ENCODE assay signal across 1 cellular context in genomic region chr17:65122836-65123756, GRCh38.
TF ChIP-seq lines count a peak whose summit lies in the region.

No MANE protein-coding gene starts in this region.

TF ChIP-seq in HepG2, 621 proteins besides CTCF, POLR2A, EP300 and RAD21 (continued from another document and continues in another):
- TF ChIP-seq AKNA (CRISPR knock-in tag; IDR thresholded peaks at IDR 0.05; ENCODE audit: borderline replicate concordance) (no peak), MEIS1 (CRISPR knock-in tag; IDR thresholded peaks at IDR 0.05; ENCODE audit: borderline replicate concordance) (no peak), FOXM1 (CRISPR knock-in tag; IDR thresholded peaks at IDR 0.05) (no peak), MAFK (conservative IDR thresholded peaks at IDR 0.05 in 1 of 2, IDR thresholded peaks at IDR 0.05 in 1 of 2; ENCODE audit: low read length in 2 of 2) (no peak), ZNF841 (CRISPR knock-in tag; IDR thresholded peaks at IDR 0.05; ENCODE audit: borderline replicate concordance) (no peak), HDAC1 (CRISPR knock-in tag; IDR thresholded peaks at IDR 0.05) (peak; percentile 44; the same call in 1 of the 2 replicates), ZNF350 (CRISPR knock-in tag; IDR thresholded peaks at IDR 0.05; ENCODE audit: borderline replicate concordance, low read depth) (no peak; the same call in 1 of the 2 replicates), FOXO4 (CRISPR knock-in tag; conservative IDR thresholded peaks at IDR 0.05) (no peak), ASH2L (IDR thresholded peaks at IDR 0.05; ENCODE audit: insufficient read length, low read depth, low read length) (peak; percentile 72), ZNF10 (CRISPR knock-in tag; IDR thresholded peaks at IDR 0.05; ENCODE audit: borderline replicate concordance, low read depth) (no peak), U2AF2 (IDR thresholded peaks at IDR 0.05; ENCODE audit: low read depth, low read length) (no peak; the same call in 1 of the 2 replicates), ZNF136 (CRISPR knock-in tag; IDR thresholded peaks at IDR 0.05; ENCODE audit: low read depth) (0 out of 2 replicates have a peak, but pooled peaks have one; percentile 1), GATA4 (IDR thresholded peaks at IDR 0.05; ENCODE audit: borderline replicate concordance, low read depth) (no peak), SOX6 (IDR thresholded peaks at IDR 0.05) (no peak), SOX6 (CRISPR knock-in tag; IDR thresholded peaks at IDR 0.05) (0 out of 2 replicates have a peak, but pooled peaks have one; percentile 42), PRDM4 (CRISPR knock-in tag; IDR thresholded peaks at IDR 0.05; ENCODE audit: borderline replicate concordance) (peak; percentile 69; the same call in 1 of the 2 replicates), RNF2 (conservative IDR thresholded peaks at IDR 0.05; ENCODE audit: low read depth) (0 out of 2 replicates have a peak, but pooled peaks have one; percentile 62), NR2F1 (CRISPR knock-in tag; IDR thresholded peaks at IDR 0.05) (no peak), E2F2 (CRISPR knock-in tag; IDR thresholded peaks at IDR 0.05; ENCODE audit: borderline replicate concordance) (no peak), ZNF83 (CRISPR knock-in tag; IDR thresholded peaks at IDR 0.05; ENCODE audit: borderline replicate concordance) (no peak), NR3C1 (CRISPR knock-in tag; IDR thresholded peaks at IDR 0.05) (no peak), NKX3-1 (CRISPR knock-in tag; IDR thresholded peaks at IDR 0.05) (no peak), SATB2 (CRISPR knock-in tag; IDR thresholded peaks at IDR 0.05) (no peak), LCORL (IDR thresholded peaks at IDR 0.05) (0 out of 2 replicates have a peak, but pooled peaks have one; percentile 26), LCORL (CRISPR knock-in tag; IDR thresholded peaks at IDR 0.05) (0 out of 2 replicates have a peak, but pooled peaks have one; percentile 55), ZNF441 (CRISPR knock-in tag; IDR thresholded peaks at IDR 0.05; ENCODE audit: borderline replicate concordance) (peak; percentile 70), PAX8 (CRISPR knock-in tag; IDR thresholded peaks at IDR 0.05; ENCODE audit: borderline replicate concordance) (no peak), STAT5B (CRISPR knock-in tag; IDR thresholded peaks at IDR 0.05) (no peak), ZNF713 (CRISPR knock-in tag; IDR thresholded peaks at IDR 0.05) (no peak), ZNF607 (CRISPR knock-in tag; IDR thresholded peaks at IDR 0.05; ENCODE audit: borderline replicate concordance) (peak; percentile 93), ZNF564 (CRISPR knock-in tag; IDR thresholded peaks at IDR 0.05) (0 out of 2 replicates have a peak, but pooled peaks have one; percentile 23), CREM (IDR thresholded peaks at IDR 0.05) (no peak), CREM (CRISPR knock-in tag; IDR thresholded peaks at IDR 0.05) (no peak), TEF (CRISPR knock-in tag; IDR thresholded peaks at IDR 0.05) (peak; percentile 17; the same call in 1 of the 2 replicates), JUND (CRISPR knock-in tag; IDR thresholded peaks at IDR 0.05) (no peak), ZNF598 (CRISPR knock-in tag; IDR thresholded peaks at IDR 0.05; ENCODE audit: borderline replicate concordance) (no peak), TOPORS (CRISPR knock-in tag; IDR thresholded peaks at IDR 0.05) (0 out of 2 replicates have a peak, but pooled peaks have one; percentile 51), CREB1 (IDR thresholded peaks at IDR 0.05) (no peak), CREB1 (CRISPR knock-in tag; IDR thresholded peaks at IDR 0.05) (no peak), FOXK1 (CRISPR knock-in tag; IDR thresholded peaks at IDR 0.05; ENCODE audit: borderline replicate concordance, low read depth) (no peak), SOX5 (CRISPR knock-in tag; IDR thresholded peaks at IDR 0.05; ENCODE audit: borderline replicate concordance) (no peak; the same call in 1 of the 2 replicates), MATR3 (CRISPR knock-in tag; IDR thresholded peaks at IDR 0.05) (no peak), HMG20B (CRISPR knock-in tag; conservative IDR thresholded peaks at IDR 0.05) (no peak), ZNF331 (CRISPR knock-in tag; IDR thresholded peaks at IDR 0.05) (peak; percentile 47; the same call in 1 of the 2 replicates)
- TF ChIP-seq, protein P1, sequence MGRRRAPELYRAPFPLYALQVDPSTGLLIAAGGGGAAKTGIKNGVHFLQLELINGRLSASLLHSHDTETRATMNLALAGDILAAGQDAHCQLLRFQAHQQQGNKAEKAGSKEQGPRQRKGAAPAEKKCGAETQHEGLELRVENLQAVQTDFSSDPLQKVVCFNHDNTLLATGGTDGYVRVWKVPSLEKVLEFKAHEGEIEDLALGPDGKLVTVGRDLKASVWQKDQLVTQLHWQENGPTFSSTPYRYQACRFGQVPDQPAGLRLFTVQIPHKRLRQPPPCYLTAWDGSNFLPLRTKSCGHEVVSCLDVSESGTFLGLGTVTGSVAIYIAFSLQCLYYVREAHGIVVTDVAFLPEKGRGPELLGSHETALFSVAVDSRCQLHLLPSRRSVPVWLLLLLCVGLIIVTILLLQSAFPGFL (CRISPR knock-in tag; IDR thresholded peaks at IDR 0.05): no peak
- TF ChIP-seq, protein P2, sequence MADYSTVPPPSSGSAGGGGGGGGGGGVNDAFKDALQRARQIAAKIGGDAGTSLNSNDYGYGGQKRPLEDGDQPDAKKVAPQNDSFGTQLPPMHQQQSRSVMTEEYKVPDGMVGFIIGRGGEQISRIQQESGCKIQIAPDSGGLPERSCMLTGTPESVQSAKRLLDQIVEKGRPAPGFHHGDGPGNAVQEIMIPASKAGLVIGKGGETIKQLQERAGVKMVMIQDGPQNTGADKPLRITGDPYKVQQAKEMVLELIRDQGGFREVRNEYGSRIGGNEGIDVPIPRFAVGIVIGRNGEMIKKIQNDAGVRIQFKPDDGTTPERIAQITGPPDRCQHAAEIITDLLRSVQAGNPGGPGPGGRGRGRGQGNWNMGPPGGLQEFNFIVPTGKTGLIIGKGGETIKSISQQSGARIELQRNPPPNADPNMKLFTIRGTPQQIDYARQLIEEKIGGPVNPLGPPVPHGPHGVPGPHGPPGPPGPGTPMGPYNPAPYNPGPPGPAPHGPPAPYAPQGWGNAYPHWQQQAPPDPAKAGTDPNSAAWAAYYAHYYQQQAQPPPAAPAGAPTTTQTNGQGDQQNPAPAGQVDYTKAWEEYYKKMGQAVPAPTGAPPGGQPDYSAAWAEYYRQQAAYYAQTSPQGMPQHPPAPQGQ (CRISPR knock-in tag; IDR thresholded peaks at IDR 0.05; ENCODE audit: borderline replicate concordance): no peak
- TF ChIP-seq, protein P3, sequence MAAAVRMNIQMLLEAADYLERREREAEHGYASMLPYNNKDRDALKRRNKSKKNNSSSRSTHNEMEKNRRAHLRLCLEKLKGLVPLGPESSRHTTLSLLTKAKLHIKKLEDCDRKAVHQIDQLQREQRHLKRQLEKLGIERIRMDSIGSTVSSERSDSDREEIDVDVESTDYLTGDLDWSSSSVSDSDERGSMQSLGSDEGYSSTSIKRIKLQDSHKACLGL (CRISPR knock-in tag; IDR thresholded peaks at IDR 0.05): 0 out of 2 replicates have a peak, but pooled peaks have one; percentile 52
- TF ChIP-seq, protein P4, sequence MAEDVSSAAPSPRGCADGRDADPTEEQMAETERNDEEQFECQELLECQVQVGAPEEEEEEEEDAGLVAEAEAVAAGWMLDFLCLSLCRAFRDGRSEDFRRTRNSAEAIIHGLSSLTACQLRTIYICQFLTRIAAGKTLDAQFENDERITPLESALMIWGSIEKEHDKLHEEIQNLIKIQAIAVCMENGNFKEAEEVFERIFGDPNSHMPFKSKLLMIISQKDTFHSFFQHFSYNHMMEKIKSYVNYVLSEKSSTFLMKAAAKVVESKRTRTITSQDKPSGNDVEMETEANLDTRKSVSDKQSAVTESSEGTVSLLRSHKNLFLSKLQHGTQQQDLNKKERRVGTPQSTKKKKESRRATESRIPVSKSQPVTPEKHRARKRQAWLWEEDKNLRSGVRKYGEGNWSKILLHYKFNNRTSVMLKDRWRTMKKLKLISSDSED (CRISPR knock-in tag; IDR thresholded peaks at IDR 0.05): no peak
